16 cellular contexts compared by ENCODE assay signal in genomic region chr4:95248713-95249401, GRCh38.
DNase-seq lines count a peak whose midpoint lies in the region; ATAC-seq and TF ChIP-seq lines count a peak whose summit lies in the region.
"Had no signal": no experiment of that assay in that cellular context is flagged by ENCODE, and none has a peak within 500 bp of the region (broad histone marks: within the 10 kb centered on the region; RNA-seq: fewer than 3 reads in every experiment).

No MANE protein-coding gene starts in this region.

- peak overlapping the region; percentile 24 for H3K27ac Mint-ChIP-seq in activated naive CD8-positive, alpha-beta T cell
- no peak overlapping the region for H3K27ac Mint-ChIP-seq in activated naive CD8-positive, alpha-beta T cell treated with anti-CD3 and anti-CD28 coated beads for 36 hours
- H3K27ac Mint-ChIP-seq in activated T-helper 17 cell treated with anti-CD3 and anti-CD28 coated beads, Interleukin-2, amount 50 U/mL, for 72 hours: peak overlapping the region; percentile 69
- H3K27ac Mint-ChIP-seq in stimulated activated effector memory CD8-positive, alpha-beta T cell treated with anti-CD3 and anti-CD28 coated beads, Interleukin-12 subunit alpha, Interleukin-12 subunit beta, amount 100 ng/mL, for 72 hours: no peak overlapping the region
- no peak overlapping the region for H3K27ac Mint-ChIP-seq in endothelial cell (ENCODE audit: unreplicated experiment)
- H3K27ac Mint-ChIP-seq: effector memory CD8-positive, alpha-beta T cell; neural progenitor cell had no signal

- H3K4me1 Mint-ChIP-seq in activated naive CD8-positive, alpha-beta T cell (ENCODE audit: low read depth): peaks cover 3% of the 10 kb centered on the region
- peaks cover 3% of the 10 kb centered on the region for H3K4me1 Mint-ChIP-seq in activated naive CD8-positive, alpha-beta T cell treated with anti-CD3 and anti-CD28 coated beads for 36 hours
- peaks cover 11% of the 10 kb centered on the region for H3K4me1 Mint-ChIP-seq in activated T-helper 17 cell treated with anti-CD3 and anti-CD28 coated beads, Interleukin-2, amount 50 U/mL, for 72 hours
- no peaks in the 10 kb centered on the region for H3K4me1 Mint-ChIP-seq in stimulated activated effector memory CD8-positive, alpha-beta T cell treated with anti-CD3 and anti-CD28 coated beads, Interleukin-12 subunit alpha, Interleukin-12 subunit beta, amount 100 ng/mL, for 72 hours
- H3K4me1 Mint-ChIP-seq in endothelial cell (ENCODE audit: unreplicated experiment): no peaks in the 10 kb centered on the region
- H3K4me1 Mint-ChIP-seq: neural progenitor cell had no signal

- no peaks in the 10 kb centered on the region for H3K36me3 Mint-ChIP-seq in activated naive CD8-positive, alpha-beta T cell
- no peaks in the 10 kb centered on the region for H3K36me3 Mint-ChIP-seq in activated naive CD8-positive, alpha-beta T cell treated with anti-CD3 and anti-CD28 coated beads for 36 hours
- H3K36me3 Mint-ChIP-seq in activated T-helper 17 cell treated with anti-CD3 and anti-CD28 coated beads, Interleukin-2, amount 50 U/mL, for 72 hours (ENCODE audit: low read depth): no peaks in the 10 kb centered on the region
- H3K36me3 Mint-ChIP-seq in stimulated activated effector memory CD8-positive, alpha-beta T cell treated with anti-CD3 and anti-CD28 coated beads, Interleukin-12 subunit alpha, Interleukin-12 subunit beta, amount 100 ng/mL, for 72 hours: no peaks in the 10 kb centered on the region
- H3K36me3 Mint-ChIP-seq in endothelial cell (ENCODE audit: low read depth, unreplicated experiment): no peaks in the 10 kb centered on the region

- no peaks in the 10 kb centered on the region for H3K27me3 Mint-ChIP-seq in activated naive CD8-positive, alpha-beta T cell
- no peaks in the 10 kb centered on the region for H3K27me3 Mint-ChIP-seq in activated naive CD8-positive, alpha-beta T cell treated with anti-CD3 and anti-CD28 coated beads for 36 hours
- no peaks in the 10 kb centered on the region for H3K27me3 Mint-ChIP-seq in activated T-helper 17 cell treated with anti-CD3 and anti-CD28 coated beads, Interleukin-2, amount 50 U/mL, for 72 hours
- H3K27me3 Mint-ChIP-seq in endothelial cell (ENCODE audit: unreplicated experiment): no peaks in the 10 kb centered on the region
- H3K27me3 Mint-ChIP-seq: effector memory CD8-positive, alpha-beta T cell had no signal

- no peak overlapping the region for H3K4me3 Mint-ChIP-seq in activated naive CD8-positive, alpha-beta T cell
- no peak overlapping the region for H3K4me3 Mint-ChIP-seq in activated naive CD8-positive, alpha-beta T cell treated with anti-CD3 and anti-CD28 coated beads for 36 hours
- peak overlapping the region; percentile 14 for H3K4me3 Mint-ChIP-seq in activated T-helper 17 cell treated with anti-CD3 and anti-CD28 coated beads, Interleukin-2, amount 50 U/mL, for 72 hours
- no peak overlapping the region for H3K4me3 Mint-ChIP-seq in stimulated activated effector memory CD8-positive, alpha-beta T cell treated with anti-CD3 and anti-CD28 coated beads, Interleukin-12 subunit alpha, Interleukin-12 subunit beta, amount 100 ng/mL, for 72 hours
- no peak overlapping the region for H3K4me3 Mint-ChIP-seq in endothelial cell (ENCODE audit: unreplicated experiment)
- H3K4me3 Mint-ChIP-seq: effector memory CD8-positive, alpha-beta T cell; neural progenitor cell had no signal

- TF ChIP-seq CTCF in endothelial cell (IDR thresholded peaks at IDR 0.05; ENCODE audit: unreplicated experiment): no peak

- ATAC-seq in activated T-helper 17 cell treated with anti-CD3 and anti-CD28 coated beads, Interleukin-2, amount 50 U/mL, for 72 hours (replicated peaks): peak; percentile 89
- ATAC-seq in stimulated activated effector memory CD8-positive, alpha-beta T cell treated with anti-CD3 and anti-CD28 coated beads, Interleukin-12 subunit alpha, Interleukin-12 subunit beta, amount 100 ng/mL, for 72 hours: peak; percentile 73
- ATAC-seq: effector memory CD8-positive, alpha-beta T cell had no signal

- H3K9me3 Mint-ChIP-seq in activated naive CD8-positive, alpha-beta T cell (ENCODE audit: low read depth): no peaks in the 10 kb centered on the region
- no peaks in the 10 kb centered on the region for H3K9me3 Mint-ChIP-seq in activated naive CD8-positive, alpha-beta T cell treated with anti-CD3 and anti-CD28 coated beads for 36 hours
- peaks cover 5% of the 10 kb centered on the region for H3K9me3 Mint-ChIP-seq in activated T-helper 17 cell treated with anti-CD3 and anti-CD28 coated beads, Interleukin-2, amount 50 U/mL, for 72 hours
- no peaks in the 10 kb centered on the region for H3K9me3 Mint-ChIP-seq in stimulated activated effector memory CD8-positive, alpha-beta T cell treated with anti-CD3 and anti-CD28 coated beads, Interleukin-12 subunit alpha, Interleukin-12 subunit beta, amount 100 ng/mL, for 72 hours
- H3K9me3 Mint-ChIP-seq in endothelial cell (ENCODE audit: unreplicated experiment): no peaks in the 10 kb centered on the region
- H3K9me3 Mint-ChIP-seq: effector memory CD8-positive, alpha-beta T cell; neural progenitor cell had no signal

- no peak for DNase-seq in activated naive CD8-positive, alpha-beta T cell treated with anti-CD3 and anti-CD28 coated beads for 36 hours
- DNase-seq in MV-4-11 (lab: John Stamatoyannopoulos, UW) (peak; percentile 39), endothelial cell (ENCODE audit: low spot score) (no peak), NCI-H2029 treated with DMSO at 0.1 percent for 48 hours (lab: John Stamatoyannopoulos, UW) (no peak)
- no peak for DNase-seq in stimulated activated effector memory CD8-positive, alpha-beta T cell treated with anti-CD3 and anti-CD28 coated beads, Interleukin-12 subunit alpha, Interleukin-12 subunit beta, amount 100 ng/mL, for 72 hours (ENCODE audit: low spot score in 2 of 2)
- DNase-seq: activated CD4-positive, CD25-positive, alpha-beta regulatory T cell; effector memory CD8-positive, alpha-beta T cell; kidney glomerular epithelial cell; MG63; NCI-H187 treated with DMSO at 0.1 percent for 48 hours; NCI-H446; retina; Right ventricle myocardium superior had no signal

Comparison
In these comparisons a context has a peak if more than half of its experiments do, and no peak if none do; other contexts are left out.
1. H3K27ac Mint-ChIP-seq: peak in activated naive CD8-positive, alpha-beta T cell (single experiment) and activated T-helper 17 cell treated with anti-CD3 and anti-CD28 coated beads, Interleukin-2, amount 50 U/mL, for 72 hours (single experiment); none in activated naive CD8-positive, alpha-beta T cell treated with anti-CD3 and anti-CD28 coated beads for 36 hours (single experiment), stimulated activated effector memory CD8-positive, alpha-beta T cell treated with anti-CD3 and anti-CD28 coated beads, Interleukin-12 subunit alpha, Interleukin-12 subunit beta, amount 100 ng/mL, for 72 hours (single experiment) and endothelial cell (single experiment).